ENCODE assay signal across 27 cellular contexts in genomic region chr7:102895602-102896001, GRCh38. TPM values are rescaled to one million over a fixed set of nuclear protein-coding genes. Genes with fewer than 3 reads are reported as not detected.
A peak's percentile ranks its signal among the peaks of the same experiment; 100 is the strongest.
DNase-seq lines count a peak whose midpoint lies in the region; ATAC-seq and TF ChIP-seq lines count a peak whose summit lies in the region.
"Had no signal": no experiment of that assay in that cellular context is flagged by ENCODE, and none has a peak within 500 bp of the region (broad histone marks: within the 10 kb centered on the region; RNA-seq: fewer than 3 reads in every experiment).

No MANE protein-coding gene starts in this region.

- H3K36me3 ChIP-seq in SK-N-SH (replicated peaks in 1 of 2; ENCODE audit: control insufficient read depth in 1 of 2, insufficient read depth in 2 of 2, low read length in 1 of 2) = no peaks in the 10 kb centered on the region
- H3K36me3 ChIP-seq in tibial artery = no peaks in the 10 kb centered on the region
- H3K36me3 ChIP-seq: upper lobe of left lung had no signal

- H3K4me3 ChIP-seq in SK-N-SH (ENCODE audit: low read depth in 2 of 2, low read length in 1 of 2) (no peak overlapping the region), fibroblast of the aortic adventitia (ENCODE audit: low read depth, low read length) (no peak overlapping the region), tibial artery (no peak overlapping the region), foreskin fibroblast (ENCODE audit: low read depth in 1 of 2, low read length in 2 of 2) (no peak overlapping the region)
- H3K4me3 ChIP-seq: body of pancreas, GM12878, GM23248, upper lobe of left lung had no signal

- DNase-seq in SK-N-SH (no peak), astrocyte of the hippocampus (ENCODE audit: low read depth, low spot score) (peak; percentile 45), fibroblast of the aortic adventitia (ENCODE audit: low read depth) (peak; percentile 60), tibial artery (no peak), foreskin fibroblast (no peak), HuH-7 (ENCODE audit: low spot score) (no peak)
- DNase-seq: activated CD4-positive, alpha-beta T cell treated with anti-CD3 and anti-CD28 coated beads for 4 hours; activated CD8-positive, alpha-beta memory T cell treated with anti-CD3 and anti-CD28 coated beads for 24 hours; activated gamma-delta T cell; activated naive CD8-positive, alpha-beta T cell treated with anti-CD3 and anti-CD28 coated beads, Interleukin-2, amount 10 ng/mL, durations not matched to agents 7 days and 5 days; activated T-cell treated with anti-CD3 and anti-CD28 coated beads, Interleukin-2, amount 50 U/mL, for 1 hour; body of pancreas; effector CD4-positive, alpha-beta T cell; GM23248; hippocampal formation; naive B cell; NCI-H1436; NCI-H345; NCI-H774; nucleus accumbens; small intestine; upper lobe of left lung had no signal

- WGBS in SK-N-SH (ENCODE audit: low lambda C conversion rate) = 82% methylated on average over 3 of the region's 3 CpGs

- 0 out of 2 replicates have a peak overlapping the region, but pooled peaks have one; percentile 3 for H2AFZ ChIP-seq in SK-N-SH (ENCODE audit: low read depth)
- H2AFZ ChIP-seq: GM23248 had no signal

- H4K20me1 ChIP-seq in SK-N-SH (ENCODE audit: insufficient read depth) = no peaks in the 10 kb centered on the region

- H3K27me3 ChIP-seq in SK-N-SH (ENCODE audit: insufficient read depth) (no peaks in the 10 kb centered on the region), tibial artery (no peaks in the 10 kb centered on the region)
- H3K27me3 ChIP-seq: body of pancreas, upper lobe of left lung had no signal

- no peak for TF ChIP-seq EP300 in SK-N-SH (IDR thresholded peaks at IDR 0.05; ENCODE audit: borderline replicate concordance in 1 of 2, low read depth in 1 of 2, low read length in 1 of 2)

- H3K4me1 ChIP-seq in SK-N-SH (ENCODE audit: control insufficient read depth in 1 of 2, insufficient read depth in 2 of 2, low read depth in 1 of 2, low read length in 1 of 2) (peaks cover 10 to 24% of the 10 kb centered on the region in 2 experiments), tibial artery (peaks cover 0 to 85% (median 56%) of the 10 kb centered on the region in 4 donors)
- H3K4me1 ChIP-seq: body of pancreas had no signal

- no peak overlapping the region for H3K4me2 ChIP-seq in SK-N-SH
- H3K4me2 ChIP-seq: KMS-11 had no signal

- H3K79me2 ChIP-seq in SK-N-SH (ENCODE audit: insufficient read depth) = no peaks in the 10 kb centered on the region

- intact Hi-C loops in tibial artery (cut with DNase I; ENCODE audit: low total_unique reads) = no loop called here

- TF ChIP-seq RAD21 in SK-N-SH (IDR thresholded peaks at IDR 0.05; ENCODE audit: low read length) = no peak

- CTCF ChIA-PET in SK-N-SH (lab: Yijun Ruan, JAX) = interaction anchor here (1.2 kb wide), 1 partner anchor 29 kb away, joined by 3 read pairs; no protein-coding TSS in a partner anchor

- peaks cover 34% of the 10 kb centered on the region for H3F3A ChIP-seq in SK-N-SH (replicated peaks; ENCODE audit: insufficient read depth)

- H3K27ac ChIP-seq in SK-N-SH (ENCODE audit: low read depth in 2 of 2, low read length in 1 of 2) (peak overlapping the region in 1 of 2 experiments; percentile 9; a peak in 1 of 4 replicates), tibial artery (peak overlapping the region; percentile 26 to 46)
- H3K27ac ChIP-seq: 22Rv1, body of pancreas, GM23248, KMS-11, upper lobe of left lung had no signal

- TF ChIP-seq CTCF in SK-N-SH (IDR thresholded peaks at IDR 0.05) (no peak), fibroblast of the aortic adventitia (IDR thresholded peaks at IDR 0.05; ENCODE audit: insufficient read depth, low read length) (no peak), tibial artery (IDR thresholded peaks at IDR 0.05) (no peak), foreskin fibroblast (IDR thresholded peaks at IDR 0.05; ENCODE audit: low read depth, low read length) (no peak)

- no peaks in the 10 kb centered on the region for H3K9me2 ChIP-seq in SK-N-SH

- H3K9me3 ChIP-seq in SK-N-SH (no peaks in the 10 kb centered on the region), tibial artery (no peaks in the 10 kb centered on the region)
- H3K9me3 ChIP-seq: body of pancreas, upper lobe of left lung had no signal

- no peak overlapping the region for H3K9ac ChIP-seq in SK-N-SH
- H3K9ac ChIP-seq: GM23248, KMS-11 had no signal

- POLR2A ChIA-PET in SK-N-SH (lab: Yijun Ruan, JAX) = no interaction called here

- ATAC-seq in SK-N-SH treated with all-trans-retinoic acid at 6 μM for 48 hours = no peak
- no peak for ATAC-seq in HG03439 (IDR thresholded peaks at IDR 0.05; ENCODE audit: unreplicated experiment)
- ATAC-seq: body of pancreas, GM12878 had no signal

TF ChIP-seq in SK-N-SH, 30 proteins besides CTCF, POLR2A, EP300 and RAD21 (continues in another document):
- TF ChIP-seq POLR2AphosphoS5 (IDR thresholded peaks at IDR 0.05; ENCODE audit: low read depth, low read length) = no peak
- no peak for TF ChIP-seq NRF1 (IDR thresholded peaks at IDR 0.05; ENCODE audit: low read depth, low read length)
- no peak for TF ChIP-seq TAF1 (IDR thresholded peaks at IDR 0.05; ENCODE audit: borderline replicate concordance, low read depth, low read length)
- TF ChIP-seq IRF3 (IDR thresholded peaks at IDR 0.05; ENCODE audit: low read depth, low read length) = no peak
- TF ChIP-seq USF1 (IDR thresholded peaks at IDR 0.05; ENCODE audit: borderline replicate concordance, low read depth) = no peak
- TF ChIP-seq YY1 (IDR thresholded peaks at IDR 0.05; ENCODE audit: low read depth) = no peak

TF ChIP-seq in SK-N-SH treated with all-trans-retinoic acid at 6 μM for 48 hours, 23 proteins besides CTCF, POLR2A, EP300 and RAD21 (continues in another document):
- TF ChIP-seq TCF4 (CRISPR knock-in tag; IDR thresholded peaks at IDR 0.05; ENCODE audit: borderline replicate concordance) (no peak), TSHZ2 (CRISPR knock-in tag; IDR thresholded peaks at IDR 0.05) (no peak), PATZ1 (CRISPR knock-in tag; IDR thresholded peaks at IDR 0.05; ENCODE audit: borderline replicate concordance) (no peak), ISL1 (CRISPR knock-in tag; IDR thresholded peaks at IDR 0.05) (no peak), ZNF565 (CRISPR knock-in tag; conservative IDR thresholded peaks at IDR 0.05; ENCODE audit: low read depth) (no peak), POU6F1 (CRISPR knock-in tag; IDR thresholded peaks at IDR 0.05; ENCODE audit: borderline replicate concordance, low read depth) (no peak), CSDC2 (CRISPR knock-in tag; IDR thresholded peaks at IDR 0.05) (no peak), ZNF8 (CRISPR knock-in tag; IDR thresholded peaks at IDR 0.05) (no peak)

RNA-seq across cellular contexts. Expression of gene LRRC17, which starts 17.2 kb away (rescaled TPM):
- polyA plus RNA-seq in SK-N-SH (2012; rRNA removed) = 101 and 138 TPM in 2 replicates
- polyA plus RNA-seq in SK-N-SH (2012; cell fraction: cytosol; rRNA removed) = 138 and 169 TPM in 2 replicates
- 35.8 and 67.6 TPM in 2 replicates for polyA plus RNA-seq in SK-N-SH (2012; cell fraction: nucleus; rRNA removed)
- total RNA-seq in fibroblast of the aortic adventitia (ENCODE audit: low replicate concordance) = 95.6 and 131 TPM in 2 replicates
- total RNA-seq: activated naive CD8-positive, alpha-beta T cell treated with anti-CD3 and anti-CD28 coated beads, Interleukin-2, amount 10 ng/mL, durations not matched to agents 7 days and 5 days had no signal

Comparison
In these comparisons a context has a peak if more than half of its experiments do, and no peak if none do; other contexts are left out.
1. DNase-seq: peak in astrocyte of the hippocampus (single experiment) and fibroblast of the aortic adventitia (single experiment); none in SK-N-SH (single experiment), tibial artery (0 of 2), foreskin fibroblast (0 of 2) and HuH-7 (single experiment).